In the genomic region with DNA sequence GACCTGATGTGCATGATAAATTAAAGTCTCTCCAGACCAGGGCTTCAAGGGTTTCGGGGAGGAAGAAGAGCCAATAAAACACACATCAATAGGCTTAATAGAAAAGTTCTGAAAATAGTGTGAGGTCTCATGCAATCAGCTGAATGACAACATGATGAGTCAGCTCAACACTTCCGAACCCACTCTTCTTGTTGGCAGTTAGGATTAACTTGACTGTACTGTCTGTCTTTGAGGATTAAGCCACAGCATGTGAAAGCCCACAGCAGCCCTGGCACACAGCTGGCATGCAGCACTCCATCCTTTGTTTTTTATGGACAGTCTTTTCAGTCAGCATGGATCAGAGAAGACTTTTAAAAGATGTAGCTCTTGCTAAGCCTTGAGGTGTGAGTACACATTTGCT, we compare ENCODE assay signal across 18 cellular contexts.
DNase-seq lines count a peak whose midpoint lies in the region; ATAC-seq, FAIRE-seq and TF ChIP-seq lines count a peak whose summit lies in the region.
"Had no signal": no experiment of that assay in that cellular context is flagged by ENCODE, and none has a peak within 500 bp of the region (broad histone marks: within the 10 kb centered on the region; RNA-seq: fewer than 3 reads in every experiment).

No MANE protein-coding gene starts in this region.

- H3K27ac ChIP-seq in HUES64 (ENCODE audit: low read depth, low read length) = no peak overlapping the region; the same call in 1 of the 2 replicates
- no peak overlapping the region for H3K27ac ChIP-seq in RWPE2 (ENCODE audit: poor library complexity, severe bottlenecking)
- no peak overlapping the region for H3K27ac ChIP-seq in keratinocyte (ENCODE audit: control insufficient read depth, insufficient read depth, low read length)
- H3K27ac ChIP-seq: ascending aorta, colonic mucosa, gastroesophageal sphincter, right atrium auricular region had no signal

- H4K20me1 ChIP-seq in keratinocyte (ENCODE audit: control insufficient read depth, extremely low read depth, insufficient read depth, low read length) = no peaks in the 10 kb centered on the region

- H3K36me3 ChIP-seq in HUES64 (ENCODE audit: insufficient read depth, low read length) (no peaks in the 10 kb centered on the region), RWPE2 (ENCODE audit: low read depth) (no peaks in the 10 kb centered on the region), keratinocyte (ENCODE audit: control insufficient read depth in 2 of 2, extremely low read depth in 1 of 2, insufficient read depth in 2 of 2, low read length in 2 of 2) (no peaks in the 10 kb centered on the region)
- H3K36me3 ChIP-seq: ascending aorta, colonic mucosa, gastroesophageal sphincter, right atrium auricular region had no signal

- H3K4me3 ChIP-seq in HUES64 (ENCODE audit: low read length) (no peak overlapping the region), RWPE2 (ENCODE audit: severe bottlenecking) (no peak overlapping the region), keratinocyte (ENCODE audit: control insufficient read depth in 2 of 3, extremely low read depth in 1 of 3, insufficient read depth in 2 of 3, low read depth in 1 of 3, low read length in 3 of 3) (no peak overlapping the region)
- H3K4me3 ChIP-seq: ascending aorta, colonic mucosa, gastroesophageal sphincter, right atrium auricular region had no signal

- no peak overlapping the region for H3K4me2 ChIP-seq in keratinocyte (ENCODE audit: control insufficient read depth, extremely low read depth, insufficient read depth, low read depth, low read length)

- H3K27me3 ChIP-seq in HUES64 (ENCODE audit: insufficient read depth, low read length) (no peaks in the 10 kb centered on the region), RWPE2 (ENCODE audit: insufficient read depth, poor library complexity, severe bottlenecking) (no peaks in the 10 kb centered on the region), keratinocyte (ENCODE audit: control insufficient read depth, extremely low read depth, insufficient read depth, low read length) (no peaks in the 10 kb centered on the region)
- H3K27me3 ChIP-seq: ascending aorta, colonic mucosa, gastroesophageal sphincter, right atrium auricular region had no signal

- no peaks in the 10 kb centered on the region for H3K9me3 ChIP-seq in HUES64 (ENCODE audit: insufficient read depth, low read depth, low read length)
- no peaks in the 10 kb centered on the region for H3K9me3 ChIP-seq in RWPE2 (ENCODE audit: severe bottlenecking)
- H3K9me3 ChIP-seq in keratinocyte (ENCODE audit: control insufficient read depth, low read depth, low read length) = no peaks in the 10 kb centered on the region
- H3K9me3 ChIP-seq: ascending aorta, colonic mucosa, gastroesophageal sphincter, right atrium auricular region had no signal

- peak; percentile 65 for FAIRE-seq in keratinocyte (lab: Jason Lieb, UNC)
- FAIRE-seq: HTR-8/SVneo had no signal

- no peaks in the 10 kb centered on the region for H3K9me1 ChIP-seq in keratinocyte (ENCODE audit: control insufficient read depth, extremely low read depth, insufficient read depth, low read length)

- WGBS in HUES64 = 71% methylated on average over 1 of the region's 2 CpGs

- H3K79me2 ChIP-seq in keratinocyte (ENCODE audit: control insufficient read depth, insufficient read depth, low read length) = no peaks in the 10 kb centered on the region

- H3K4me1 ChIP-seq in HUES64 (ENCODE audit: insufficient read depth, low read length) (peaks cover 19% of the 10 kb centered on the region; the same call in 1 of the 2 replicates), RWPE2 (ENCODE audit: insufficient read depth, poor library complexity, severe bottlenecking) (no peaks in the 10 kb centered on the region), keratinocyte (ENCODE audit: control insufficient read depth, extremely low read depth, insufficient read depth, low read length) (no peaks in the 10 kb centered on the region)
- H3K4me1 ChIP-seq: ascending aorta, colonic mucosa, gastroesophageal sphincter, right atrium auricular region had no signal

- intact Hi-C loops in head of caudate nucleus (cut with DNase I) = no loop called here

- dilution Hi-C loops in keratinocyte (cut with MboI; ENCODE audit: extremely low pct_ligation_motif_present, low sequenced_read_pairs) = no loop called here

- peak; percentile 83 for ATAC-seq in RWPE2 (ENCODE audit: low read depth)
- no peak for ATAC-seq in GM21737 (IDR thresholded peaks at IDR 0.05; ENCODE audit: unreplicated experiment)
- ATAC-seq in HG02759 (IDR thresholded peaks at IDR 0.05; ENCODE audit: unreplicated experiment) = no peak
- ATAC-seq: activated CD8-positive, alpha-beta memory T cell treated with anti-CD3 and anti-CD28 coated beads, Interleukin-2, amount 10 ng/mL, durations not matched to agents 7 days and 5 days; gastroesophageal sphincter had no signal

- peak; percentile 78 for DNase-seq in A172 (ENCODE audit: low spot score)
- DNase-seq in RWPE2 (ENCODE audit: low spot score) = no peak
- no peak for DNase-seq in keratinocyte (ENCODE audit: low read depth, low spot score)
- DNase-seq in activated effector memory CD4-positive, alpha-beta T cell treated with Interleukin-2 at 50 U/mL for 16 hours = no peak
- no peak for DNase-seq in head of caudate nucleus
- DNase-seq: activated CD4-positive, alpha-beta T cell treated with anti-CD3 and anti-CD28 coated beads for 1 hour; activated CD8-positive, alpha-beta memory T cell treated with anti-CD3 and anti-CD28 coated beads, Interleukin-2, amount 10 ng/mL, durations not matched to agents 7 days and 5 days; CD8-positive, alpha-beta memory T cell; colonic mucosa; NK-92 treated with Interleukin-12 subunit alpha and Interleukin-12 subunit beta, amount 100 ng/mL, for 24 hours; SIG-M5 had no signal

- H3K9ac ChIP-seq in HUES64 (ENCODE audit: low read depth, low read length) = peak overlapping the region; percentile 33; the same call in 1 of the 2 replicates
- no peak overlapping the region for H3K9ac ChIP-seq in keratinocyte (ENCODE audit: control insufficient read depth, extremely low read depth, insufficient read depth, low read length)

- H2AFZ ChIP-seq in keratinocyte (ENCODE audit: control insufficient read depth, low read length) = no peak overlapping the region

- TF ChIP-seq CTCF in RWPE2 (IDR thresholded peaks at IDR 0.05; ENCODE audit: poor library complexity, severe bottlenecking) (no peak), keratinocyte (optimal IDR thresholded peaks at IDR 0.05 in 1 of 3, IDR thresholded peaks at IDR 0.05 in 1 of 3, conservative IDR thresholded peaks at IDR 0.05 in 1 of 3; ENCODE audit: extremely low read depth in 1 of 3, insufficient read depth in 2 of 3, low read length in 3 of 3) (no peak)
